ENCODE assay signal across 17 cellular contexts in genomic region chr7:101812595-101812994, GRCh38. TPM values are rescaled to one million over a fixed set of nuclear protein-coding genes. Genes with fewer than 3 reads are reported as not detected.
A peak's percentile ranks its signal among the peaks of the same experiment; 100 is the strongest.
DNase-seq lines count a peak whose midpoint lies in the region; ATAC-seq and TF ChIP-seq lines count a peak whose summit lies in the region.
"Had no signal": no experiment of that assay in that cellular context is flagged by ENCODE, and none has a peak within 500 bp of the region (broad histone marks: within the 10 kb centered on the region; RNA-seq: fewer than 3 reads in every experiment).

No MANE protein-coding gene starts in this region.

- H3K27ac Mint-ChIP-seq in natural killer cell: no peak overlapping the region
- no peak overlapping the region for H3K27ac Mint-ChIP-seq in natural killer cell treated with Interleukin-12 subunit alpha and Interleukin-12 subunit beta and Interleukin-15 and Interleukin-18, amount 100 ng/mL, for 72 hours
- H3K27ac Mint-ChIP-seq in endodermal cell: no peak overlapping the region
- H3K27ac Mint-ChIP-seq in type B pancreatic cell: no peak overlapping the region
- H3K27ac Mint-ChIP-seq: CD8-positive, alpha-beta T cell had no signal

- no peak overlapping the region for H2AFZ ChIP-seq in Loucy (ENCODE audit: low read length)
- H2AFZ ChIP-seq: GM23248 had no signal

- no peak for ATAC-seq in natural killer cell
- no peak for ATAC-seq in natural killer cell treated with Interleukin-12 subunit alpha and Interleukin-12 subunit beta and Interleukin-15 and Interleukin-18, amount 100 ng/mL, for 72 hours
- ATAC-seq: CD8-positive, alpha-beta T cell; HCT116 had no signal

- H3K79me2 ChIP-seq in Loucy (ENCODE audit: insufficient read depth, low read length): peaks cover 9% of the 10 kb centered on the region

- H3K36me3 ChIP-seq in Loucy (ENCODE audit: insufficient read depth, low read length) (no peaks in the 10 kb centered on the region), endodermal cell (ENCODE audit: control insufficient read depth, insufficient read depth, low read length) (no peaks in the 10 kb centered on the region)
- H3K36me3 ChIP-seq: BE2C had no signal

- peaks cover 8 to 10% of the 10 kb centered on the region in 2 donors for H3K4me1 Mint-ChIP-seq in natural killer cell
- peaks cover 6 to 7% of the 10 kb centered on the region in 2 donors for H3K4me1 Mint-ChIP-seq in natural killer cell treated with Interleukin-12 subunit alpha and Interleukin-12 subunit beta and Interleukin-15 and Interleukin-18, amount 100 ng/mL, for 72 hours (ENCODE audit: low read depth in 2 of 2)
- peaks cover 5% of the 10 kb centered on the region for H3K4me1 Mint-ChIP-seq in endodermal cell
- peaks cover 5% of the 10 kb centered on the region for H3K4me1 Mint-ChIP-seq in type B pancreatic cell (ENCODE audit: unreplicated experiment)

- no peak for DNase-seq in natural killer cell
- DNase-seq in natural killer cell treated with Interleukin-12 subunit alpha and Interleukin-12 subunit beta and Interleukin-15 and Interleukin-18, amount 100 ng/mL, for 72 hours (ENCODE audit: low spot score): no peak
- DNase-seq in endodermal cell: no peak
- no peak for DNase-seq in type B pancreatic cell (ENCODE audit: extremely low spot score, unreplicated experiment)
- no peak for DNase-seq in AG08395 (ENCODE audit: low spot score)
- no peak for DNase-seq in NCI-H524 treated with DMSO at 0.1 percent for 48 hours (lab: John Stamatoyannopoulos, UW)
- no peak for DNase-seq in NCI-H1694 (lab: John Stamatoyannopoulos, UW)
- DNase-seq: ACHN; BE2C; CD8-positive, alpha-beta T cell; COR-L47; DND-41; GM23248; IMR-90 had no signal

- H3K4me3 Mint-ChIP-seq in natural killer cell: peak overlapping the region; percentile 49
- no peak overlapping the region for H3K4me3 Mint-ChIP-seq in natural killer cell treated with Interleukin-12 subunit alpha and Interleukin-12 subunit beta and Interleukin-15 and Interleukin-18, amount 100 ng/mL, for 72 hours
- H3K4me3 Mint-ChIP-seq in endodermal cell: no peak overlapping the region
- peak overlapping the region; percentile 41 for H3K4me3 Mint-ChIP-seq in type B pancreatic cell

- no peaks in the 10 kb centered on the region for H3K9me2 ChIP-seq in Loucy (replicated peaks; ENCODE audit: low read depth, low read length)

- 0 out of 2 replicates have a peak, but pooled peaks cover 4% of the 10 kb centered on the region for H3F3A ChIP-seq in Loucy (ENCODE audit: low read depth)

- no peak overlapping the region for H3K27ac ChIP-seq in endodermal cell (ENCODE audit: low read depth, low read length)
- H3K27ac ChIP-seq: C4-2B, GM23248 had no signal

- intact Hi-C loops in natural killer cell (cut with micrococcal nuclease): no loop called here

- H3K9ac ChIP-seq in Loucy (ENCODE audit: low read depth, low read length, poor library complexity, severe bottlenecking): no peak overlapping the region
- H3K9ac ChIP-seq in endodermal cell (ENCODE audit: extremely low read depth, low read length, poor library complexity, severe bottlenecking): no peak overlapping the region
- H3K9ac ChIP-seq: GM23248 had no signal

- H3K27me3 ChIP-seq in Loucy (ENCODE audit: insufficient read depth, low read length, poor library complexity, severe bottlenecking): no peaks in the 10 kb centered on the region
- H3K27me3 ChIP-seq in endodermal cell (ENCODE audit: control insufficient read depth, insufficient read depth, low read length, poor library complexity, severe bottlenecking): peaks cover 17% of the 10 kb centered on the region

- H3K4me1 ChIP-seq in Loucy (ENCODE audit: insufficient read depth, low read length, poor library complexity, severe bottlenecking) (peaks cover 23% of the 10 kb centered on the region), endodermal cell (ENCODE audit: control insufficient read depth, insufficient read depth, low read length) (no peaks in the 10 kb centered on the region)
- H3K4me1 ChIP-seq: BE2C had no signal

- H3K9me3 ChIP-seq in Loucy (ENCODE audit: insufficient read depth, low read depth, low read length): no peaks in the 10 kb centered on the region
- H3K9me3 ChIP-seq in endodermal cell (ENCODE audit: control insufficient read depth, low read length): no peaks in the 10 kb centered on the region
- H3K9me3 ChIP-seq: BE2C had no signal

- H3K4me2 ChIP-seq in Loucy (ENCODE audit: low read depth, low read length, poor library complexity, severe bottlenecking): no peak overlapping the region

- H3K9me3 Mint-ChIP-seq in natural killer cell (no peaks in the 10 kb centered on the region), endodermal cell (no peaks in the 10 kb centered on the region), type B pancreatic cell (no peaks in the 10 kb centered on the region)
- H3K9me3 Mint-ChIP-seq in natural killer cell treated with Interleukin-12 subunit alpha and Interleukin-12 subunit beta and Interleukin-15 and Interleukin-18, amount 100 ng/mL, for 72 hours: no peaks in the 10 kb centered on the region
- H3K9me3 Mint-ChIP-seq: CD8-positive, alpha-beta T cell had no signal

- H3K4me3 ChIP-seq in Loucy (ENCODE audit: low read length, poor library complexity, severe bottlenecking) (no peak overlapping the region), endodermal cell (ENCODE audit: low read length) (no peak overlapping the region)
- H3K4me3 ChIP-seq: GM23248 had no signal

- peaks cover 7% of the 10 kb centered on the region for H4K20me1 ChIP-seq in Loucy (ENCODE audit: insufficient read depth, low read length, poor library complexity, severe bottlenecking)

- H3K27me3 Mint-ChIP-seq in natural killer cell (ENCODE audit: low read depth in 2 of 2) (peaks cover 0 to 3% of the 10 kb centered on the region in 2 donors), endodermal cell (ENCODE audit: insufficient read depth) (peaks cover 6% of the 10 kb centered on the region), type B pancreatic cell (peaks cover 35% of the 10 kb centered on the region)
- peaks cover 0 to 3% of the 10 kb centered on the region in 2 donors for H3K27me3 Mint-ChIP-seq in natural killer cell treated with Interleukin-12 subunit alpha and Interleukin-12 subunit beta and Interleukin-15 and Interleukin-18, amount 100 ng/mL, for 72 hours

- WGBS in endodermal cell (ENCODE audit: insufficient coverage in 1 of 2, insufficient read length in 1 of 2), 2 experiments: 81 to 100% methylated on average over 1 of the region's 1 CpG

- H3K36me3 Mint-ChIP-seq in natural killer cell (no peaks in the 10 kb centered on the region), endodermal cell (ENCODE audit: low read depth) (no peaks in the 10 kb centered on the region), type B pancreatic cell (no peaks in the 10 kb centered on the region)
- no peaks in the 10 kb centered on the region for H3K36me3 Mint-ChIP-seq in natural killer cell treated with Interleukin-12 subunit alpha and Interleukin-12 subunit beta and Interleukin-15 and Interleukin-18, amount 100 ng/mL, for 72 hours

- TF ChIP-seq CTCF in natural killer cell (IDR thresholded peaks at IDR 0.05) (no peak), Loucy (conservative IDR thresholded peaks at IDR 0.05; ENCODE audit: low read length) (peak; percentile 32), endodermal cell (conservative IDR thresholded peaks at IDR 0.05) (peak; percentile 41), type B pancreatic cell (conservative IDR thresholded peaks at IDR 0.05) (peak; percentile 10)

RNA-seq across cellular contexts. Expression of gene CUX1, which starts 4.8 kb away (rescaled TPM):
- total RNA-seq in natural killer cell (10 to 100 TPM; 59.8 to 77.4 (median 73.6) TPM), endodermal cell (100 to 1,000 TPM in 1 of 2 donors, 10 to 100 TPM in 1; 85.1 to 108 TPM), type B pancreatic cell (ENCODE audit: low replicate concordance) (76.4 and 79.2 TPM in 2 replicates)
- total RNA-seq in natural killer cell treated with Interleukin-12 subunit alpha and Interleukin-12 subunit beta and Interleukin-15 and Interleukin-18, amount 100 ng/mL, for 72 hours: 10 to 100 TPM; 25.2 to 28.5 TPM
- polyA plus RNA-seq in endodermal cell (2013, experiment 1 of 2): 49.5 TPM
- 50.8 TPM for polyA plus RNA-seq in endodermal cell (2013, experiment 2 of 2)

Comparison
In these comparisons a context has a peak if more than half of its experiments do, and no peak if none do; other contexts are left out.
1. H3K4me3 Mint-ChIP-seq: peak in natural killer cell (single experiment) and type B pancreatic cell (single experiment); none in natural killer cell treated with Interleukin-12 subunit alpha and Interleukin-12 subunit beta and Interleukin-15 and Interleukin-18, amount 100 ng/mL, for 72 hours (single experiment) and endodermal cell (single experiment).